In the genomic region with DNA sequence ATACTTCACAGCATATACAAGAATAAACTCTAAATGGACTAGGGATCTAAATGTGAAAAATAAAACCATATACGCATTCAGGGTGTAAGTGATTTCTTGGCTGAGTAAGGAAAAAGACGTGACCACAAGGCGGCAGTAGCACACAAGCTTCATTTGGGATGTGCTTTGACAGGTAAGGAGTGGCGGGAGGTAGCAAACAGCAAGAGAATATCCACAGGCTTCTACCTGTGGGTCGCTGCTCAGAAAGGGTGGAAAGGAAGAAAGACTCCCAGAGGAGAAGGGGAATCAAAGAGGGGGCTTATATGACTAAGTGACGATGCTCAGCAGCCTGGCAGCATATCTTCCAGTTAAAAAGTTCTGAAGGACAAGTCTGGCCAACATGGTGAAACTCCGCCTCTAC, we compare ENCODE assay signal across 8 cellular contexts. TPM values are rescaled to one million over a fixed set of nuclear protein-coding genes. Genes with fewer than 3 reads are reported as not detected.
DNase-seq lines count a peak whose midpoint lies in the region; ATAC-seq lines count a peak whose summit lies in the region.

No MANE protein-coding gene starts in this region.

- ATAC-seq in left lobe of liver = peak; percentile 77

- peak; percentile 36 for DNase-seq in NK-92 treated with Interleukin-12 subunit alpha and Interleukin-12 subunit beta, amount 100 ng/mL, for 24 hours (lab: John Stamatoyannopoulos, UW)
- DNase-seq in NK-92 (lab: John Stamatoyannopoulos, UW; ENCODE audit: unreplicated experiment) (no peak), NCI-H226 (peak; percentile 52), left lobe of liver (ENCODE audit: low spot score) (peak; percentile 67), GOT3 (lab: John Stamatoyannopoulos, UW) (no peak)
- peak; percentile 72 for DNase-seq in activated CD4-positive, CD25-positive, alpha-beta regulatory T cell treated with anti-CD3 and anti-CD28 coated beads, Interleukin-2, amount 50 U/mL, for 72 hours
- DNase-seq in central memory CD4-positive, alpha-beta T cell = peak; percentile 64
- DNase-seq in stimulated activated CD4-positive, alpha-beta T cell treated with anti-CD3 and anti-CD28 coated beads, TNF-alpha, amount 100 ng/mL, for 1 hour (ENCODE audit: low read depth in 3 of 3, low spot score in 1 of 3) = peak; percentile 48 to 61 (median 56)

RNA-seq across cellular contexts. Expression of a gene that starts 2.5 kb away (rescaled TPM):
- total RNA-seq in left lobe of liver = 9.5 TPM

RNA-seq across cellular contexts. Expression of a gene that starts 34.3 kb away (rescaled TPM):
- total RNA-seq in left lobe of liver = 11.5 TPM

RNA-seq across cellular contexts. Expression of a gene that starts 48.3 kb away (rescaled TPM):
- total RNA-seq in left lobe of liver = 2.9 TPM

Comparison
In these comparisons a context has a peak if more than half of its experiments do, and no peak if none do; other contexts are left out.
1. DNase-seq: peak in NK-92 treated with Interleukin-12 subunit alpha and Interleukin-12 subunit beta, amount 100 ng/mL, for 24 hours (single experiment), NCI-H226 (single experiment), activated CD4-positive, CD25-positive, alpha-beta regulatory T cell treated with anti-CD3 and anti-CD28 coated beads, Interleukin-2, amount 50 U/mL, for 72 hours (single experiment), central memory CD4-positive, alpha-beta T cell (single experiment), left lobe of liver (single experiment) and stimulated activated CD4-positive, alpha-beta T cell treated with anti-CD3 and anti-CD28 coated beads, TNF-alpha, amount 100 ng/mL, for 1 hour (3 of 3); none in NK-92 (single experiment) and GOT3 (single experiment).